Comparison of ENCODE assay signal across 8 cellular contexts in the genomic region with DNA sequence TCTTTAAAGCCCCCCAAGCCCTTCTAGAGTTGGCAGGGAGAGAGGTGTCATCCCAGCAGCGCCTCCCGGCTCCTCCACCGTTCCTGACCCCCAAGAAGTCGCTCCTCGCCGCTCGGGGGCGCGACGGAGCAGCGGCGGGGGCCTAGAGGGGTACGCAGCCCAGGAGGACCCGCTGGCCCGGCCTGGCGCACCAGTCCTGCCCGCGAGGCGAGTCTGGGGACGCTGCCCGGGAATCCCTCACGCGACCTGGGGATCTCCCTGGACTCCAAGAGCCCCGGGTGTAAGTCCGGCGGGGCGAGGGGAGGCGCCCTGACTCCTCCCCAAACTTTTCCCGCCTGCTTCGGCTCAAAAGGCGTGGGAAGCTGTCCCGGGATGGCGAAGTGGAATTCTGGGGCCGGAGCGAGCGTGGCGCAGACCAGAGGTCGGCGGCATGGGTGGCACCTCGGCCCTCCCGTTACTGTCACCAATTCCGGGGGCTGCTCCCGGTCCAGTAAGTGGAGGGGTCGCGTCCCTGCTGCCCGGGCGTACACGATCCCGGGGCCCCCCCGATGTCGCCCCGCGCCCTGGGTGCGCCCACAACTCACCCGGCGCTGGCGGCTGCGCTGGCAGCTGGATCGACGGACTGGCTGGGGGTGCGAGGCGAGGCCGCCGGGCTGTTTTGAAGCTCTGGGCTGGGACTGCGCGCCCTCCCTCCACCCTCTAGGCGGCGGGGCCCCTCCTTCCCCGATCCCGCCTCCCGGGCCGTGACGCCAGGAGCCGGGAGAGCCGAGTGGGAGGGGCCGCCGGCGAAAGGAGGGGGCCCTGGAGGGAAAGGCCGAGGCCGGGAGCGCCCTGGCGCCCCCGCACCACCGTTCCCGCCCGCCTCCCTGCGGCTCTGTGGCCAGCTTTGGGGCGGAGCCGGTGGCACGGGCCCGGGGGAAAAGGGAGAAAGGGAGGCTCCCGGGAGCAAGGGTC. TPM values are rescaled to one million over a fixed set of nuclear protein-coding genes. Genes with fewer than 3 reads are reported as not detected.
DNase-seq lines count a peak whose midpoint lies in the region; ATAC-seq and TF ChIP-seq lines count a peak whose summit lies in the region.

A gene with protein sequence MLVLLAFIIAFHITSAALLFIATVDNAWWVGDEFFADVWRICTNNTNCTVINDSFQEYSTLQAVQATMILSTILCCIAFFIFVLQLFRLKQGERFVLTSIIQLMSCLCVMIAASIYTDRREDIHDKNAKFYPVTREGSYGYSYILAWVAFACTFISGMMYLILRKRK (minus strand): TSS at position 634 of the 954 bp plus-strand sequence. CDS start 32,981 bp downstream, outside the sequence.

- no peaks in the 10 kb centered on the region for H3F3A ChIP-seq in SK-N-SH (replicated peaks; ENCODE audit: insufficient read depth)

- TF ChIP-seq RAD21 in SK-N-SH (IDR thresholded peaks at IDR 0.05; ENCODE audit: low read length) = peak; percentile 33

- H3K4me3 ChIP-seq in BE2C (ENCODE audit: low read depth, low read length) = peak within 1 kb of the TSS; percentile 59
- peak within 1 kb of the TSS; percentile 65 to 81 for H3K4me3 ChIP-seq in SK-N-SH (ENCODE audit: low read depth in 2 of 2, low read length in 1 of 2)
- peak within 1 kb of the TSS; percentile 75 for H3K4me3 ChIP-seq in fibroblast of mammary gland (ENCODE audit: control insufficient read depth, low read depth, low read length)
- H3K4me3 ChIP-seq in muscle layer of colon (ENCODE audit: low read depth in 1 of 2, low read length in 2 of 2) = peak within 1 kb of the TSS; percentile 86 to 94

- TF ChIP-seq CTCF in BE2C (IDR thresholded peaks at IDR 0.05; ENCODE audit: low read depth, low read length) (peak; percentile 40), SK-N-SH (IDR thresholded peaks at IDR 0.05) (peak; percentile 67), fibroblast of mammary gland (conservative IDR thresholded peaks at IDR 0.05; ENCODE audit: control insufficient read depth, insufficient read depth, low read depth, low read length) (peak; percentile 46)

- POLR2A ChIA-PET in SK-N-SH (lab: Yijun Ruan, JAX) = interaction anchor here (0.8 to 2.1 kb wide), 2 partner anchors 9 to 37 kb away, joined by 3 to 5 read pairs; no protein-coding TSS in a partner anchor

- peak; percentile 79 for DNase-seq in BE2C
- DNase-seq in HPDE6-E6E7 (ENCODE audit: extremely low spot score) = peak; percentile 92
- peak; percentile 95 for DNase-seq in SK-N-SH
- peak; percentile 68 for DNase-seq in fibroblast of mammary gland (ENCODE audit: low read depth)
- DNase-seq in NK-92 (lab: John Stamatoyannopoulos, UW; ENCODE audit: unreplicated experiment) = no peak

- H3K36me3 ChIP-seq in BE2C (no peaks in the 10 kb centered on the region), SK-N-SH (replicated peaks in 1 of 2; ENCODE audit: control insufficient read depth in 1 of 2, insufficient read depth in 2 of 2, low read length in 1 of 2) (no peaks in the 10 kb centered on the region), muscle layer of colon (ENCODE audit: insufficient read depth, low read length) (no peaks in the 10 kb centered on the region)

- ATAC-seq in GM21619 (IDR thresholded peaks at IDR 0.05; ENCODE audit: unreplicated experiment) = no peak
- ATAC-seq in HG03097 (IDR thresholded peaks at IDR 0.05; ENCODE audit: low FRiP score, unreplicated experiment) = no peak

- CTCF ChIA-PET in SK-N-SH (lab: Yijun Ruan, JAX) = interaction anchor here (0.7 to 2.7 kb wide), 22 partner anchors 9 to 1458 kb away, joined by 3 to 12 read pairs (median 4); no protein-coding TSS in a partner anchor

- H3K27ac ChIP-seq in SK-N-SH (ENCODE audit: low read depth in 2 of 2, low read length in 1 of 2) (peak within 1 kb of the TSS in 1 of 2 experiments; percentile 30; a peak in 2 of 4 replicates), muscle layer of colon (ENCODE audit: low read depth, low read length) (peak within 1 kb of the TSS; percentile 94)

- TF ChIP-seq EP300 in SK-N-SH (IDR thresholded peaks at IDR 0.05; ENCODE audit: borderline replicate concordance in 1 of 2, low read depth in 1 of 2, low read length in 1 of 2) = no peak

- 0 out of 2 replicates have a peak, but pooled peaks cover 3% of the 10 kb centered on the region for H4K20me1 ChIP-seq in SK-N-SH (ENCODE audit: insufficient read depth)

- no peaks in the 10 kb centered on the region for H3K4me1 ChIP-seq in BE2C
- H3K4me1 ChIP-seq in SK-N-SH (ENCODE audit: control insufficient read depth in 1 of 2, insufficient read depth in 2 of 2, low read depth in 1 of 2, low read length in 1 of 2) = peaks cover 7 to 35% of the 10 kb centered on the region in 2 experiments; a peak in 2 of 4 replicates
- H3K4me1 ChIP-seq in muscle layer of colon (ENCODE audit: insufficient read depth, low read length) = peaks cover 35% of the 10 kb centered on the region

- WGBS in SK-N-SH (ENCODE audit: low lambda C conversion rate) = under 1% methylated on average over 52 of the region's 92 CpGs

- H3K27me3 ChIP-seq in BE2C = no peaks in the 10 kb centered on the region; the same call in 1 of the 2 replicates
- H3K27me3 ChIP-seq in SK-N-SH (ENCODE audit: insufficient read depth) = no peaks in the 10 kb centered on the region
- H3K27me3 ChIP-seq in muscle layer of colon (ENCODE audit: control insufficient read depth in 1 of 2, insufficient read depth in 2 of 2, low read length in 2 of 2) = no peaks in the 10 kb centered on the region

- H3K9me2 ChIP-seq in SK-N-SH = no peaks in the 10 kb centered on the region

- H3K9ac ChIP-seq in SK-N-SH (peak within 1 kb of the TSS; percentile 78), muscle layer of colon (ENCODE audit: low read length) (peak within 1 kb of the TSS; percentile 76)

- peak within 1 kb of the TSS; percentile 98 for H2AFZ ChIP-seq in SK-N-SH (ENCODE audit: low read depth)

- no peaks in the 10 kb centered on the region for H3K79me2 ChIP-seq in SK-N-SH (ENCODE audit: insufficient read depth)

- peak within 1 kb of the TSS; percentile 100 for H3K4me2 ChIP-seq in SK-N-SH

- H3K9me3 ChIP-seq in BE2C (no peaks in the 10 kb centered on the region), SK-N-SH (no peaks in the 10 kb centered on the region), muscle layer of colon (ENCODE audit: low read length) (no peaks in the 10 kb centered on the region)

TF ChIP-seq in SK-N-SH, 30 proteins besides CTCF, POLR2A, EP300 and RAD21 (continues in another document):
- TF ChIP-seq SMC3 (IDR thresholded peaks at IDR 0.05; ENCODE audit: low read depth, low read length) (peak; percentile 25; the same call in 1 of the 2 replicates), MEF2A (IDR thresholded peaks at IDR 0.05; ENCODE audit: borderline replicate concordance, low read depth) (no peak), MAX (IDR thresholded peaks at IDR 0.05; ENCODE audit: low read depth) (peak; percentile 60; the same call in 1 of the 2 replicates), JUND (IDR thresholded peaks at IDR 0.05) (no peak), NRF1 (IDR thresholded peaks at IDR 0.05; ENCODE audit: low read depth, low read length) (no peak), TCF12 (IDR thresholded peaks at IDR 0.05) (no peak), SIN3A (IDR thresholded peaks at IDR 0.05; ENCODE audit: borderline replicate concordance, low read depth, low read length) (no peak), MXI1 (IDR thresholded peaks at IDR 0.05; ENCODE audit: low read depth, low read length) (no peak), NFIC (IDR thresholded peaks at IDR 0.05; ENCODE audit: borderline replicate concordance) (no peak), FOXM1 (IDR thresholded peaks at IDR 0.05; ENCODE audit: low read depth) (no peak), FOSL2 (IDR thresholded peaks at IDR 0.05; ENCODE audit: borderline replicate concordance, low read depth) (no peak), RFX5 (IDR thresholded peaks at IDR 0.05; ENCODE audit: low read length) (no peak), GABPA (IDR thresholded peaks at IDR 0.05; ENCODE audit: low read depth) (no peak), YY1 (IDR thresholded peaks at IDR 0.05; ENCODE audit: low read depth) (0 out of 2 replicates have a peak, but pooled peaks have one; percentile 26), TAF1 (IDR thresholded peaks at IDR 0.05; ENCODE audit: borderline replicate concordance, low read depth, low read length) (0 out of 2 replicates have a peak, but pooled peaks have one; percentile 14), GATA2 (CRISPR knock-in tag; IDR thresholded peaks at IDR 0.05) (no peak), USF1 (IDR thresholded peaks at IDR 0.05; ENCODE audit: borderline replicate concordance, low read depth) (no peak)
- TF ChIP-seq, protein P1, sequence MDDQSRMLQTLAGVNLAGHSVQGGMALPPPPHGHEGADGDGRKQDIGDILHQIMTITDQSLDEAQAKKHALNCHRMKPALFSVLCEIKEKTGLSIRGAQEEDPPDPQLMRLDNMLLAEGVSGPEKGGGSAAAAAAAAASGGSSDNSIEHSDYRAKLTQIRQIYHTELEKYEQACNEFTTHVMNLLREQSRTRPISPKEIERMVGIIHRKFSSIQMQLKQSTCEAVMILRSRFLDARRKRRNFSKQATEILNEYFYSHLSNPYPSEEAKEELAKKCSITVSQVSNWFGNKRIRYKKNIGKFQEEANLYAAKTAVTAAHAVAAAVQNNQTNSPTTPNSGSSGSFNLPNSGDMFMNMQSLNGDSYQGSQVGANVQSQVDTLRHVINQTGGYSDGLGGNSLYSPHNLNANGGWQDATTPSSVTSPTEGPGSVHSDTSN (IDR thresholded peaks at IDR 0.05) = no peak

RNA-seq across cellular contexts. Expression of the gene that starts here (rescaled TPM):
- 1.4 TPM for polyA plus RNA-seq in BE2C (2012; ENCODE audit: insufficient read depth, insufficient read length, low read depth)
- polyA plus RNA-seq in SK-N-SH (2012; rRNA removed) = 3.1 and 4.3 TPM in 2 replicates
- 2.5 and 3.7 TPM in 2 replicates for polyA plus RNA-seq in SK-N-SH (2012; cell fraction: cytosol; rRNA removed)
- 1.4 and 2.3 TPM in 2 replicates for polyA plus RNA-seq in SK-N-SH (2012; cell fraction: nucleus; rRNA removed)
